9 cellular contexts compared by ENCODE assay signal in the genomic region with DNA sequence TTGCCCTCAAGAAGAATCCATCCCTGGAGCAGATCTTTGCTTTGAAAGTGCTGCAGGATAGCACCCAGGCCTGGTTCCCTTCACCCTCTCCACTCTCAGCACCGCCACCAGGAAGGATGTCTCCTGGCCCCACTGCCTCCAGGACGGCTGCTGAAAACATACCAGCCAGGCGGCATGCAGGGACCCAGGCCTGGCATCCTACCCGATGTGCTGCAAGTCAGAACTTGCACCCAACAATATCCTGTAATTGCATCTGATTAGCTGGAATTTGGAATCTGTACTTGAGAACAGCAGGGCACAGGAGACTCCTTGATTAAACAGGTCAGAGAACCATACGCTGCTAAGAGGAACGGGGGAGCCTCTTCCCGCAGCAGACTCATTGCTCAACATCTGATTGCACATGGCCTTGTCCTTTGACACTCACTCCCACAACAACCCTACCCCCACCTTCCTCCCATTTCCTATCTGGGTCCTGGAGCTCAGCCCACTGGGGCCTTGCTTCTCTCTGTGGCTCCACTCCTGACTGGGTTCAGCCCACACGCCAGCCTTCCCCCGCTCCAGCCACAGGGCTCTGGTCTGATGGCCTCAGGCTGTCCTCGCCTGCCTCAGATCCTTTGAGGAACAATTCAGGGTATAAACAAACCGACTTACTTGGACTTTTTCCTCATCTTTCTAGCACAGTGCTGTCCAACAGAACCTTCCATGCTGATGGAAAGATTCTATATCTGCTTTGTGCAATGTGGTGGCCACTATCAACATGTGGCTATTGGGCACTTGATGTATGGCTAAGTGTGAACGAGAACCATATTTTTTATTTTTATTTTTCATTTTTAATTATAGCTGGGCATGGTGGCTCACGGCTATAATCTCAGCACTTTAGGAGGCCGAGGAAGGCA.
DNase-seq lines count a peak whose midpoint lies in the region; ATAC-seq, FAIRE-seq and TF ChIP-seq lines count a peak whose summit lies in the region.
"Had no signal": no experiment of that assay in that cellular context is flagged by ENCODE, and none has a peak within 500 bp of the region (broad histone marks: within the 10 kb centered on the region; RNA-seq: fewer than 3 reads in every experiment).

No MANE protein-coding gene starts in this region.

- no peaks in the 10 kb centered on the region for H3K36me3 ChIP-seq in K562 (ENCODE audit: control insufficient read depth, insufficient read depth, low read length)
- H3K36me3 ChIP-seq in left lung, result no peaks in the 10 kb centered on the region
- H3K36me3 ChIP-seq in upper lobe of left lung, result no peaks in the 10 kb centered on the region

- H2AFZ ChIP-seq in K562 (ENCODE audit: low read depth, low read length), result peak overlapping the region; percentile 83

- no peaks in the 10 kb centered on the region for H4K20me1 ChIP-seq in K562 (replicated peaks; ENCODE audit: control insufficient read depth, insufficient read depth, low read length)

- H3K4me1 ChIP-seq in K562 (replicated peaks in 1 of 2; ENCODE audit: control insufficient read depth in 2 of 2, insufficient read depth in 2 of 2, low read length in 2 of 2) (peaks cover 22 to 36% of the 10 kb centered on the region in 2 experiments), left lung (peaks cover 9 to 42% of the 10 kb centered on the region in 2 donors), upper lobe of left lung (peaks cover 12 to 21% (median 18%) of the 10 kb centered on the region in 4 donors)

- H3K9ac ChIP-seq in K562 (ENCODE audit: insufficient read depth in 1 of 2, low read depth in 2 of 2, low read length in 2 of 2), result peak overlapping the region; percentile 42 to 80

- no TSS peak for BruUV-seq in K562 (replicated peaks; lab: Mats Ljungman, UMichigan)

- H3K27me3 ChIP-seq in K562 (ENCODE audit: control insufficient read depth in 2 of 2, insufficient read depth in 2 of 2, low read length in 2 of 2) (no peaks in the 10 kb centered on the region), left lung (no peaks in the 10 kb centered on the region), upper lobe of left lung (no peaks in the 10 kb centered on the region)

- TF ChIP-seq RAD21 in K562 (CRISPR knock-in tag; conservative IDR thresholded peaks at IDR 0.05 in 1 of 2, IDR thresholded peaks at IDR 0.05 in 1 of 2), result peak; percentile 43 to 61

- H3K4me3 ChIP-seq in K562 (no peak overlapping the region), left lung (no peak overlapping the region), upper lobe of left lung (no peak overlapping the region)

- DNase-seq in NCI-H2107 treated with DMSO at 0.1 percent for 48 hours (lab: John Stamatoyannopoulos, UW; ENCODE audit: unreplicated experiment), result peak; percentile 16
- DNase-seq in NCI-H2107 (lab: John Stamatoyannopoulos, UW), result no peak
- peak; percentile 90 to 95 (median 94) for DNase-seq in K562 (ENCODE audit: extremely low read depth in 1 of 4, low spot score in 3 of 4)
- peak; percentile 90 to 91 for DNase-seq in left lung
- peak; percentile 81 to 89 for DNase-seq in upper lobe of left lung
- no peak for DNase-seq in HEK293T (ENCODE audit: extremely low spot score)

- CTCF ChIA-PET in K562 (lab: Yijun Ruan, JAX; ENCODE audit: low intra/inter-chr PET ratio), result interaction anchor here (0.7 kb wide), 1 partner anchor 29 kb away, joined by 3 read pairs; no protein-coding TSS in a partner anchor
- CTCF ChIA-PET in HEK293T (lab: Yijun Ruan, JAX), result no interaction called here

- ATAC-seq in K562 (peak; percentile 93), left lung (peak; percentile 93), upper lobe of left lung (ENCODE audit: low FRiP score in 2 of 2) (peak; percentile 88 to 93), GM18520 (IDR thresholded peaks at IDR 0.05; ENCODE audit: unreplicated experiment) (no peak), HG03196 (IDR thresholded peaks at IDR 0.05; ENCODE audit: unreplicated experiment) (no peak)

- TF ChIP-seq CTCF in K562 (IDR thresholded peaks at IDR 0.05 in 2 of 3, conservative IDR thresholded peaks at IDR 0.05 in 1 of 3; ENCODE audit: insufficient read depth in 2 of 3, low read depth in 1 of 3, low read length in 3 of 3) (0 out of 6 replicates have a peak, but pooled peaks of 1 of the 3 experiments have one; percentile 1), left lung (IDR thresholded peaks at IDR 0.05) (no peak), upper lobe of left lung (IDR thresholded peaks at IDR 0.05) (no peak)

- WGBS in K562 (ENCODE audit: insufficient coverage, low coverage, missing lambda C conversion rate), result 17% methylated on average over 14 of the region's 14 CpGs
- 43 to 52% methylated on average over 14 of the region's 14 CpGs for WGBS in upper lobe of left lung, 2 donors

- TF ChIP-seq POLR2A in K562 (conservative IDR thresholded peaks at IDR 0.05) (peak; percentile 58; the same call in 1 of the 2 replicates), upper lobe of left lung (IDR thresholded peaks at IDR 0.05) (peak in 1 of 4 donors; percentile 47)

- TF ChIP-seq EP300 in K562 (IDR thresholded peaks at IDR 0.05; ENCODE audit: low read length) (peak; percentile 87), upper lobe of left lung (IDR thresholded peaks at IDR 0.05) (peak in 2 of 4 donors; percentile 41 to 70)

- no peaks in the 10 kb centered on the region for H3K79me2 ChIP-seq in K562 (ENCODE audit: control insufficient read depth, insufficient read depth, low read length)

- H3K9me3 ChIP-seq in K562 (replicated peaks; ENCODE audit: control insufficient read depth, insufficient read depth, low read depth, low read length) (no peaks in the 10 kb centered on the region), left lung (no peaks in the 10 kb centered on the region), upper lobe of left lung (no peaks in the 10 kb centered on the region)

- peak overlapping the region; percentile 61 for H3K4me2 ChIP-seq in K562 (ENCODE audit: insufficient read depth, low read length)

- peak; percentile 92 for FAIRE-seq in K562 (lab: Jason Lieb, UNC)
- FAIRE-seq: A204.1 had no signal

- intact Hi-C loops in K562 (cut with micrococcal nuclease), result loop anchor here (2.0 kb wide), 1 partner anchor 19 kb away; no protein-coding TSS in a partner anchor
- intact Hi-C loops in left lung (cut with DNase I), result no loop called here

- in situ Hi-C loops in K562 (cut with MboI), result no loop called here

- no peaks in the 10 kb centered on the region for H3K9me1 ChIP-seq in K562 (ENCODE audit: control insufficient read depth, insufficient read depth, low read length)

- POLR2A ChIA-PET in K562 (lab: Yijun Ruan, JAX) (interaction anchor here (0.6 to 2.0 kb wide), 9 partner anchors 12 to 831 kb away, joined by 3 to 7 read pairs (median 4); no protein-coding TSS in a partner anchor), HEK293T (lab: Yijun Ruan, JAX) (interaction anchor here (0.9 to 1.4 kb wide), 2 partner anchors 12 to 19 kb away, joined by 4 to 5 read pairs; no protein-coding TSS in a partner anchor)

- H3K27ac ChIP-seq in K562 (ENCODE audit: extremely low read depth, low read depth, low read length) (peak overlapping the region; percentile 77), left lung (peak overlapping the region; percentile 3 to 87), upper lobe of left lung (peak overlapping the region; percentile 29 to 77 (median 63))

TF ChIP-seq in K562, 482 proteins besides CTCF, POLR2A, EP300 and RAD21 (continues in another document):
- TF ChIP-seq PHB2 (IDR thresholded peaks at IDR 0.05; ENCODE audit: low read depth), result no peak
- TF ChIP-seq, protein P1, sequence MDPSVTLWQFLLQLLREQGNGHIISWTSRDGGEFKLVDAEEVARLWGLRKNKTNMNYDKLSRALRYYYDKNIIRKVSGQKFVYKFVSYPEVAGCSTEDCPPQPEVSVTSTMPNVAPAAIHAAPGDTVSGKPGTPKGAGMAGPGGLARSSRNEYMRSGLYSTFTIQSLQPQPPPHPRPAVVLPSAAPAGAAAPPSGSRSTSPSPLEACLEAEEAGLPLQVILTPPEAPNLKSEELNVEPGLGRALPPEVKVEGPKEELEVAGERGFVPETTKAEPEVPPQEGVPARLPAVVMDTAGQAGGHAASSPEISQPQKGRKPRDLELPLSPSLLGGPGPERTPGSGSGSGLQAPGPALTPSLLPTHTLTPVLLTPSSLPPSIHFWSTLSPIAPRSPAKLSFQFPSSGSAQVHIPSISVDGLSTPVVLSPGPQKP (CRISPR knock-in tag; IDR thresholded peaks at IDR 0.05), result no peak
- TF ChIP-seq EWSR1 (IDR thresholded peaks at IDR 0.05; ENCODE audit: borderline replicate concordance, low read depth, partially characterized antibody), result no peak
- TF ChIP-seq ZNF175 (CRISPR knock-in tag; IDR thresholded peaks at IDR 0.05; ENCODE audit: low read depth), result peak; percentile 62

TF ChIP-seq in HEK293T, 16 proteins besides CTCF, POLR2A, EP300 and RAD21:
- no peak for TF ChIP-seq HDGF (IDR thresholded peaks at IDR 0.05; ENCODE audit: borderline replicate concordance)
- no peak for TF ChIP-seq FOXM1 (IDR thresholded peaks at IDR 0.05; ENCODE audit: borderline replicate concordance)
- no peak for TF ChIP-seq NFRKB (IDR thresholded peaks at IDR 0.05)
- no peak for TF ChIP-seq ARNT (IDR thresholded peaks at IDR 0.05)
- TF ChIP-seq ZNF384 (IDR thresholded peaks at IDR 0.05), result no peak
- TF ChIP-seq CTBP1 (IDR thresholded peaks at IDR 0.05; ENCODE audit: borderline replicate concordance), result no peak
- TF ChIP-seq FOXK2 (IDR thresholded peaks at IDR 0.05), result no peak
- no peak for TF ChIP-seq TARDBP (IDR thresholded peaks at IDR 0.05)
- TF ChIP-seq, protein P2, sequence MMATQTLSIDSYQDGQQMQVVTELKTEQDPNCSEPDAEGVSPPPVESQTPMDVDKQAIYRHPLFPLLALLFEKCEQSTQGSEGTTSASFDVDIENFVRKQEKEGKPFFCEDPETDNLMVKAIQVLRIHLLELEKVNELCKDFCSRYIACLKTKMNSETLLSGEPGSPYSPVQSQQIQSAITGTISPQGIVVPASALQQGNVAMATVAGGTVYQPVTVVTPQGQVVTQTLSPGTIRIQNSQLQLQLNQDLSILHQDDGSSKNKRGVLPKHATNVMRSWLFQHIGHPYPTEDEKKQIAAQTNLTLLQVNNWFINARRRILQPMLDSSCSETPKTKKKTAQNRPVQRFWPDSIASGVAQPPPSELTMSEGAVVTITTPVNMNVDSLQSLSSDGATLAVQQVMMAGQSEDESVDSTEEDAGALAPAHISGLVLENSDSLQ (IDR thresholded peaks at IDR 0.05), result no peak
- TF ChIP-seq L3MBTL2 (conservative IDR thresholded peaks at IDR 0.05), result no peak

Comparison
In these comparisons a context has a peak if more than half of its experiments do, and no peak if none do; other contexts are left out.
1. DNase-seq: peak in NCI-H2107 treated with DMSO at 0.1 percent for 48 hours (single experiment), K562 (4 of 4), left lung (2 of 2) and upper lobe of left lung (2 of 2); none in NCI-H2107 (single experiment) and HEK293T (single experiment).
2. ATAC-seq: peak in K562 (single experiment), left lung (single experiment) and upper lobe of left lung (2 of 2); none in GM18520 (single experiment) and HG03196 (single experiment).
3. Peak in every context shown above with its lines, with median percentiles within 50 percentile points of each other: H3K27ac ChIP-seq.